ENCODE assay signal across 9 cellular contexts in genomic region chr15:66870880-66871388, GRCh38.
"Had no signal": no experiment of that assay in that cellular context is flagged by ENCODE, and none has a peak within 500 bp of the region (broad histone marks: within the 10 kb centered on the region; RNA-seq: fewer than 3 reads in every experiment).

No MANE protein-coding gene starts in this region.

- H3K4me2 ChIP-seq: GM23338, KMS-11 had no signal

- H3K27ac Mint-ChIP-seq: GM23338, H9 had no signal

- H3K4me3 ChIP-seq: GM23338 had no signal

- DNase-seq: H9, HCEC 1CT, IMR-90, KBM-7 had no signal

- H3K4me3 Mint-ChIP-seq: GM23338, H9 had no signal

- H3K27ac ChIP-seq: KMS-11 had no signal

- FAIRE-seq: H1, H54, HTR-8/SVneo had no signal

- ATAC-seq: GM23338 had no signal

- H3K9me3 Mint-ChIP-seq: GM23338, H9 had no signal
